Comparison of ENCODE assay signal across 25 cellular contexts in genomic region chr3:38254872-38255271, GRCh38. TPM values are rescaled to one million over a fixed set of nuclear protein-coding genes. Genes with fewer than 3 reads are reported as not detected.
A peak's percentile ranks its signal among the peaks of the same experiment; 100 is the strongest.
DNase-seq lines count a peak whose midpoint lies in the region; ATAC-seq and TF ChIP-seq lines count a peak whose summit lies in the region.
"Had no signal": no experiment of that assay in that cellular context is flagged by ENCODE, and none has a peak within 500 bp of the region (broad histone marks: within the 10 kb centered on the region; RNA-seq: fewer than 3 reads in every experiment).

No MANE protein-coding gene starts in this region.

- peak; percentile 49 to 53 for ATAC-seq in activated CD4-positive, CD25-positive, alpha-beta regulatory T cell treated with anti-CD3 and anti-CD28 coated beads, Interleukin-2, amount 50 U/mL, for 24 hours
- peak; percentile 5 to 56 for ATAC-seq in activated naive CD4-positive, alpha-beta T cell treated with anti-CD3 and anti-CD28 coated beads, Interleukin-2, amount 50 U/mL, for 72 hours
- ATAC-seq in activated T-helper 17 cell treated with anti-CD3 and anti-CD28 coated beads, Interleukin-2, amount 50 U/mL, for 72 hours (replicated peaks), result peak; percentile 82
- peak; percentile 77 for ATAC-seq in stimulated activated effector memory CD8-positive, alpha-beta T cell treated with anti-CD3 and anti-CD28 coated beads, Interleukin-12 subunit alpha, Interleukin-12 subunit beta, amount 100 ng/mL, for 72 hours
- ATAC-seq: GM23338, PC-3 had no signal

- H3K4me3 Mint-ChIP-seq in activated naive CD4-positive, alpha-beta T cell treated with anti-CD3 and anti-CD28 coated beads for 36 hours, result no peak overlapping the region
- H3K4me3 Mint-ChIP-seq in activated T-helper 17 cell treated with anti-CD3 and anti-CD28 coated beads, Interleukin-2, amount 50 U/mL, for 72 hours, result peak overlapping the region; percentile 49
- H3K4me3 Mint-ChIP-seq in stimulated activated effector memory CD8-positive, alpha-beta T cell treated with anti-CD3 and anti-CD28 coated beads, Interleukin-12 subunit alpha, Interleukin-12 subunit beta, amount 100 ng/mL, for 72 hours, result no peak overlapping the region
- H3K4me3 Mint-ChIP-seq: CD14-positive monocyte, GM23338, HFFc6 had no signal

- no peak overlapping the region for H3K27ac Mint-ChIP-seq in activated naive CD4-positive, alpha-beta T cell treated with anti-CD3 and anti-CD28 coated beads, Interleukin-2, amount 50 U/mL, for 72 hours
- no peak overlapping the region for H3K27ac Mint-ChIP-seq in activated naive CD4-positive, alpha-beta T cell treated with anti-CD3 and anti-CD28 coated beads for 36 hours
- peak overlapping the region; percentile 91 for H3K27ac Mint-ChIP-seq in activated T-helper 17 cell treated with anti-CD3 and anti-CD28 coated beads, Interleukin-2, amount 50 U/mL, for 72 hours
- H3K27ac Mint-ChIP-seq in stimulated activated effector memory CD8-positive, alpha-beta T cell treated with anti-CD3 and anti-CD28 coated beads, Interleukin-12 subunit alpha, Interleukin-12 subunit beta, amount 100 ng/mL, for 72 hours, result peak overlapping the region; percentile 33
- H3K27ac Mint-ChIP-seq: GM23338, HFFc6 had no signal

- CTCF ChIA-PET in activated naive CD4-positive, alpha-beta T cell treated with anti-CD3 and anti-CD28 coated beads for 36 hours (lab: Charles Lee), result no interaction called here

- DNase-seq in activated CD4-positive, CD25-positive, alpha-beta regulatory T cell treated with anti-CD3 and anti-CD28 coated beads, Interleukin-2, amount 50 U/mL, for 72 hours, result no peak
- no peak for DNase-seq in activated naive CD4-positive, alpha-beta T cell treated with anti-CD3 and anti-CD28 coated beads, Interleukin-2, amount 50 U/mL, for 72 hours (ENCODE audit: low spot score in 2 of 2)
- no peak for DNase-seq in activated naive CD4-positive, alpha-beta T cell treated with anti-CD3 and anti-CD28 coated beads for 36 hours
- no peak for DNase-seq in stimulated activated effector memory CD8-positive, alpha-beta T cell treated with anti-CD3 and anti-CD28 coated beads, Interleukin-12 subunit alpha, Interleukin-12 subunit beta, amount 100 ng/mL, for 72 hours (ENCODE audit: low spot score in 2 of 2)
- DNase-seq in NCI-H2029 (lab: John Stamatoyannopoulos, UW), result no peak
- no peak for DNase-seq in GM13977 (ENCODE audit: low spot score)
- DNase-seq: ACHN; BE2C; Calu3; CD8-positive, alpha-beta memory T cell; DMS79 treated with DMSO at 0.1 percent for 48 hours; GF-D8; HFFc6; KG1; MM.1S; NCI-H2029 treated with DMSO at 0.1 percent for 48 hours; NCI-H446 treated with DMSO at 0.1 percent for 48 hours; NCI-H526; NCI-H82; NK-92 treated with Interleukin-12 subunit alpha and Interleukin-12 subunit beta, amount 100 ng/mL, for 24 hours; PC-3 had no signal

- peaks cover 34% of the 10 kb centered on the region for H3K4me1 Mint-ChIP-seq in activated naive CD4-positive, alpha-beta T cell treated with anti-CD3 and anti-CD28 coated beads for 36 hours (ENCODE audit: low read depth)
- H3K4me1 Mint-ChIP-seq in activated T-helper 17 cell treated with anti-CD3 and anti-CD28 coated beads, Interleukin-2, amount 50 U/mL, for 72 hours, result peaks cover 28% of the 10 kb centered on the region
- peaks cover 37% of the 10 kb centered on the region for H3K4me1 Mint-ChIP-seq in stimulated activated effector memory CD8-positive, alpha-beta T cell treated with anti-CD3 and anti-CD28 coated beads, Interleukin-12 subunit alpha, Interleukin-12 subunit beta, amount 100 ng/mL, for 72 hours

- TF ChIP-seq CTCF in GM13977 (IDR thresholded peaks at IDR 0.05; ENCODE audit: extremely low read depth, insufficient read depth, missing control alignments), result no peak

- H3K9me3 Mint-ChIP-seq in activated naive CD4-positive, alpha-beta T cell treated with anti-CD3 and anti-CD28 coated beads, Interleukin-2, amount 50 U/mL, for 72 hours, result no peaks in the 10 kb centered on the region
- no peaks in the 10 kb centered on the region for H3K9me3 Mint-ChIP-seq in activated naive CD4-positive, alpha-beta T cell treated with anti-CD3 and anti-CD28 coated beads for 36 hours
- H3K9me3 Mint-ChIP-seq in activated T-helper 17 cell treated with anti-CD3 and anti-CD28 coated beads, Interleukin-2, amount 50 U/mL, for 72 hours, result no peaks in the 10 kb centered on the region
- no peaks in the 10 kb centered on the region for H3K9me3 Mint-ChIP-seq in stimulated activated effector memory CD8-positive, alpha-beta T cell treated with anti-CD3 and anti-CD28 coated beads, Interleukin-12 subunit alpha, Interleukin-12 subunit beta, amount 100 ng/mL, for 72 hours
- H3K9me3 Mint-ChIP-seq: CD14-positive monocyte; CD8-positive, alpha-beta memory T cell; GM23338; HFFc6 had no signal

- no peaks in the 10 kb centered on the region for H3K27me3 Mint-ChIP-seq in activated naive CD4-positive, alpha-beta T cell treated with anti-CD3 and anti-CD28 coated beads for 36 hours (ENCODE audit: low read depth)
- no peaks in the 10 kb centered on the region for H3K27me3 Mint-ChIP-seq in activated T-helper 17 cell treated with anti-CD3 and anti-CD28 coated beads, Interleukin-2, amount 50 U/mL, for 72 hours
- H3K27me3 Mint-ChIP-seq: CD8-positive, alpha-beta memory T cell had no signal

- in situ Hi-C loops in GM13977 (cut with MboI; ENCODE audit: low pct_unique_long_range_greater_than_20kb, low sequenced_read_pairs, unreplicated experiment), result no loop called here

- H3K36me3 Mint-ChIP-seq in activated naive CD4-positive, alpha-beta T cell treated with anti-CD3 and anti-CD28 coated beads, Interleukin-2, amount 50 U/mL, for 72 hours, result peaks cover 13 to 18% of the 10 kb centered on the region in 2 donors
- peaks cover 31% of the 10 kb centered on the region for H3K36me3 Mint-ChIP-seq in activated naive CD4-positive, alpha-beta T cell treated with anti-CD3 and anti-CD28 coated beads for 36 hours (ENCODE audit: low read depth)
- H3K36me3 Mint-ChIP-seq in activated T-helper 17 cell treated with anti-CD3 and anti-CD28 coated beads, Interleukin-2, amount 50 U/mL, for 72 hours (ENCODE audit: low read depth), result peaks cover 85% of the 10 kb centered on the region
- peaks cover 70% of the 10 kb centered on the region for H3K36me3 Mint-ChIP-seq in stimulated activated effector memory CD8-positive, alpha-beta T cell treated with anti-CD3 and anti-CD28 coated beads, Interleukin-12 subunit alpha, Interleukin-12 subunit beta, amount 100 ng/mL, for 72 hours

- intact Hi-C loops in activated naive CD4-positive, alpha-beta T cell treated with anti-CD3 and anti-CD28 coated beads for 36 hours (cut with micrococcal nuclease), result no loop called here

RNA-seq across cellular contexts. Expression of gene SLC22A13, which starts 10.7 kb away (rescaled TPM):
- 1 to 10 TPM in 1 of 2 donors, under 1 TPM in 1; 0.11 to 1.1 TPM for total RNA-seq in activated naive CD4-positive, alpha-beta T cell treated with anti-CD3 and anti-CD28 coated beads, Interleukin-2, amount 50 U/mL, for 72 hours
- not detected for total RNA-seq in activated naive CD4-positive, alpha-beta T cell treated with anti-CD3 and anti-CD28 coated beads for 36 hours
- 1 to 10 TPM in 1 of 2 donors, under 1 TPM in 1; 0.99 to 1.5 TPM for total RNA-seq in activated T-helper 17 cell treated with anti-CD3 and anti-CD28 coated beads, Interleukin-2, amount 50 U/mL, for 72 hours

RNA-seq across cellular contexts. Expression of gene SLC22A14, which starts 27.2 kb away (rescaled TPM):
- not detected for total RNA-seq in activated naive CD4-positive, alpha-beta T cell treated with anti-CD3 and anti-CD28 coated beads, Interleukin-2, amount 50 U/mL, for 72 hours
- not detected for total RNA-seq in activated naive CD4-positive, alpha-beta T cell treated with anti-CD3 and anti-CD28 coated beads for 36 hours
- under 1 TPM; 0.11 to 0.15 TPM for total RNA-seq in activated T-helper 17 cell treated with anti-CD3 and anti-CD28 coated beads, Interleukin-2, amount 50 U/mL, for 72 hours
- total RNA-seq: CD8-positive, alpha-beta memory T cell; GM23338 had no signal

Comparison
In these comparisons a context has a peak if more than half of its experiments do, and no peak if none do; other contexts are left out.
1. ATAC-seq: peak in every context shown above with its lines; median percentile 82 in activated T-helper 17 cell treated with anti-CD3 and anti-CD28 coated beads, Interleukin-2, amount 50 U/mL, for 72 hours; 77 in stimulated activated effector memory CD8-positive, alpha-beta T cell treated with anti-CD3 and anti-CD28 coated beads, Interleukin-12 subunit alpha, Interleukin-12 subunit beta, amount 100 ng/mL, for 72 hours; 51 in activated CD4-positive, CD25-positive, alpha-beta regulatory T cell treated with anti-CD3 and anti-CD28 coated beads, Interleukin-2, amount 50 U/mL, for 24 hours; 30 in activated naive CD4-positive, alpha-beta T cell treated with anti-CD3 and anti-CD28 coated beads, Interleukin-2, amount 50 U/mL, for 72 hours.
2. H3K27ac Mint-ChIP-seq: peak in activated T-helper 17 cell treated with anti-CD3 and anti-CD28 coated beads, Interleukin-2, amount 50 U/mL, for 72 hours (single experiment) and stimulated activated effector memory CD8-positive, alpha-beta T cell treated with anti-CD3 and anti-CD28 coated beads, Interleukin-12 subunit alpha, Interleukin-12 subunit beta, amount 100 ng/mL, for 72 hours (single experiment); none in activated naive CD4-positive, alpha-beta T cell treated with anti-CD3 and anti-CD28 coated beads, Interleukin-2, amount 50 U/mL, for 72 hours (0 of 2) and activated naive CD4-positive, alpha-beta T cell treated with anti-CD3 and anti-CD28 coated beads for 36 hours (single experiment).